1 cellular context compared by ENCODE assay signal in the genomic region with DNA sequence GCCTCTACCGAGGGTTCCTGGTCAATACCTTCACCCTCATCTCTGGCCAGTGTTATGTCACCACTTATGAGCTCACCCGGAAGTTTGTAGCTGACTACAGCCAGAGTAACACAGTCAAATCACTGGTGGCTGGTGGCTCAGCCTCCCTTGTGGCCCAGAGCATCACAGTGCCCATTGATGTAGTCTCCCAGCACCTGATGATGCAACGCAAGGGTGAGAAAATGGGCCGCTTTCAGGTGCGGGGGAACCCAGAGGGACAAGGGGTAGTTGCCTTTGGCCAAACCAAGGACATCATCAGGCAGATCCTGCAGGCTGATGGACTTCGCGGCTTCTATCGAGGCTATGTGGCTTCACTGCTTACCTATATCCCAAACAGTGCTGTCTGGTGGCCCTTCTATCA.
TF ChIP-seq lines count a peak whose summit lies in the region.

No MANE protein-coding gene starts in this region.

TF ChIP-seq in K562, 482 proteins besides CTCF, POLR2A, EP300 and RAD21:
- no peak for TF ChIP-seq ZNF589 (CRISPR knock-in tag; IDR thresholded peaks at IDR 0.05; ENCODE audit: low read depth)
- TF ChIP-seq ZNF282 (CRISPR knock-in tag; IDR thresholded peaks at IDR 0.05), result no peak
- no peak for TF ChIP-seq RBM22 (IDR thresholded peaks at IDR 0.05; ENCODE audit: low read depth, low read length, poor library complexity, severe bottlenecking)
- TF ChIP-seq ZFPM2 (CRISPR knock-in tag; IDR thresholded peaks at IDR 0.05), result no peak
- TF ChIP-seq, protein P1, sequence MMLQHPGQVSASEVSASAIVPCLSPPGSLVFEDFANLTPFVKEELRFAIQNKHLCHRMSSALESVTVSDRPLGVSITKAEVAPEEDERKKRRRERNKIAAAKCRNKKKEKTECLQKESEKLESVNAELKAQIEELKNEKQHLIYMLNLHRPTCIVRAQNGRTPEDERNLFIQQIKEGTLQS (IDR thresholded peaks at IDR 0.05), result peak; percentile 50
- TF ChIP-seq, protein P1 (CRISPR knock-in tag; conservative IDR thresholded peaks at IDR 0.05), result no peak
- TF ChIP-seq TGIF2 (CRISPR knock-in tag; IDR thresholded peaks at IDR 0.05), result no peak
